16 cellular contexts compared by ENCODE assay signal in the genomic region with DNA sequence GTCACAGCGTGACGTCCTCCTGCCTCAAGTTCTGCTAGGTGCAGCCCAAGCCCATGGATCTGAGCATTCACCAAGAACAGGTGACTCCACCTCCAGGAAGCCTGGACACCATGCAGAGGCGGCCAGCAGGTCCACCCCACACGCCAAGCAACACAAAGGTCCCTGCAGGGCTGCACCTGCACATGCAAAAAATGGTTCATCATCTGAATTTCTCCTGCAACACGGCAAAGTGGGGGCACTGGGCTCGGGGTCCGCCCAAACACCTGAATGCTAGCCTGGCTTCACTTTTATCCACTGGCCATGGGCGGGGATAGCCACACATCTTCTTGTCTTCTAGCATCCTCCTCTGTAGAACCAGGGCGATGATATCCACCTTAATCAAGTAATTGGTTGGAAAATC. TPM values are rescaled to one million over a fixed set of nuclear protein-coding genes. Genes with fewer than 3 reads are reported as not detected.
DNase-seq lines count a peak whose midpoint lies in the region.
"Had no signal": no experiment of that assay in that cellular context is flagged by ENCODE, and none has a peak within 500 bp of the region (broad histone marks: within the 10 kb centered on the region; RNA-seq: fewer than 3 reads in every experiment).

No MANE protein-coding gene starts in this region.

- DNase-seq in NCI-H1417 (lab: John Stamatoyannopoulos, UW) (peak in 2 of 3 experiments; percentile 27 to 32), NCI-H1417 treated with DMSO at 0.1 percent for 48 hours (lab: John Stamatoyannopoulos, UW) (no peak), NCI-H345 (lab: John Stamatoyannopoulos, UW) (peak; percentile 42), NCI-H345 treated with DMSO at 0.1 percent for 48 hours (lab: John Stamatoyannopoulos, UW; ENCODE audit: unreplicated experiment) (no peak), mesenteric fat pad (ENCODE audit: low spot score) (peak; percentile 84), iPS-NIHi7 (ENCODE audit: extremely low spot score) (no peak), NOMO-1 treated with dmso at 0.1 percent for 144 hours (lab: John Stamatoyannopoulos, UW; ENCODE audit: unreplicated experiment) (no peak)
- DNase-seq: AML-193; Caco-2; Calu3; CD4-positive, alpha-beta T cell; CD8-positive, alpha-beta T cell; DMS79 treated with DMSO at 0.1 percent for 48 hours; GF-D8 had no signal

RNA-seq across cellular contexts. Expression of a gene that starts 28.9 kb away (rescaled TPM):
- total RNA-seq in mesenteric fat pad: not detected
- total RNA-seq: A172; B cell; Caco-2; Calu3; CD4-positive, alpha-beta T cell; CD8-positive, alpha-beta T cell had no signal

RNA-seq across cellular contexts. Expression of a gene that starts 59.5 kb away (rescaled TPM):
- total RNA-seq in mesenteric fat pad: 0.22 TPM
- total RNA-seq: A172; B cell; CD4-positive, alpha-beta T cell; CD8-positive, alpha-beta T cell had no signal

Comparison
In these comparisons a context has a peak if more than half of its experiments do, and no peak if none do; other contexts are left out.
1. DNase-seq: peak in NCI-H1417 (2 of 3), NCI-H345 (single experiment) and mesenteric fat pad (single experiment); none in NCI-H1417 treated with DMSO at 0.1 percent for 48 hours (single experiment), NCI-H345 treated with DMSO at 0.1 percent for 48 hours (single experiment), iPS-NIHi7 (single experiment) and NOMO-1 treated with dmso at 0.1 percent for 144 hours (single experiment).